ENCODE assay signal across 11 cellular contexts in genomic region chr2:197628043-197628500, GRCh38. TPM values are rescaled to one million over a fixed set of nuclear protein-coding genes. Genes with fewer than 3 reads are reported as not detected.
DNase-seq lines count a peak whose midpoint lies in the region; ATAC-seq and TF ChIP-seq lines count a peak whose summit lies in the region.
"Had no signal": no experiment of that assay in that cellular context is flagged by ENCODE, and none has a peak within 500 bp of the region (broad histone marks: within the 10 kb centered on the region; RNA-seq: fewer than 3 reads in every experiment).

No MANE protein-coding gene starts in this region.

- TF ChIP-seq CTCF in WTC11 (IDR thresholded peaks at IDR 0.05) (no peak), gastrocnemius medialis (IDR thresholded peaks at IDR 0.05 in 4 of 5, conservative IDR thresholded peaks at IDR 0.05 in 1 of 5) (no peak)

- peaks cover 11% of the 10 kb centered on the region for H3K36me3 Mint-ChIP-seq in WTC11

- CTCF ChIA-PET in WTC11 (lab: Charles Lee): no interaction called here

- in situ Hi-C loops in gastrocnemius medialis (cut with MboI; ENCODE audit: low sequenced_read_pairs in 4 of 4): no loop called here

- POLR2A ChIA-PET in WTC11 (lab: Charles Lee): no interaction called here

- H3K36me3 ChIP-seq in gastrocnemius medialis: no peaks in the 10 kb centered on the region
- H3K36me3 ChIP-seq: BLaER1 treated with 17β-estradiol and CSF1 and Interleukin-3, amounts not matched to agents 10 nM and 100 nM; right lobe of liver had no signal

- H3K27ac ChIP-seq in gastrocnemius medialis: no peak overlapping the region
- H3K27ac ChIP-seq: BLaER1 treated with 17β-estradiol and CSF1 and Interleukin-3, amounts not matched to agents 10 nM and 100 nM; right lobe of liver had no signal

- peaks cover 19% of the 10 kb centered on the region for H3K9me3 Mint-ChIP-seq in WTC11

- H3K9me3 ChIP-seq in gastrocnemius medialis: no peaks in the 10 kb centered on the region
- H3K9me3 ChIP-seq: right lobe of liver had no signal

- ATAC-seq in HG02571 (IDR thresholded peaks at IDR 0.05; ENCODE audit: unreplicated experiment) (peak; percentile 53), WTC11 (peak; percentile 72), gastrocnemius medialis (no peak)

- no peak overlapping the region for H3K4me3 Mint-ChIP-seq in WTC11

- H3K27me3 ChIP-seq in gastrocnemius medialis: no peaks in the 10 kb centered on the region
- H3K27me3 ChIP-seq: BLaER1 treated with 17β-estradiol and CSF1 and Interleukin-3, amounts not matched to agents 10 nM and 100 nM; right lobe of liver had no signal

- peaks cover 23% of the 10 kb centered on the region for H3K4me1 Mint-ChIP-seq in WTC11

- no peaks in the 10 kb centered on the region; the same call in 1 of the 2 replicates for H3K27me3 Mint-ChIP-seq in WTC11 (ENCODE audit: low read depth)

- H3K4me3 ChIP-seq in gastrocnemius medialis: no peak overlapping the region
- H3K4me3 ChIP-seq: BLaER1 treated with 17β-estradiol and CSF1 and Interleukin-3, amounts not matched to agents 10 nM and 100 nM; right lobe of liver had no signal

- intact Hi-C loops in gastrocnemius medialis (cut with DNase I; ENCODE audit: low total_unique reads): no loop called here

- TF ChIP-seq POLR2A in gastrocnemius medialis (IDR thresholded peaks at IDR 0.05): no peak

- peaks cover 0 to 5% of the 10 kb centered on the region in 2 donors for H3K4me1 ChIP-seq in gastrocnemius medialis
- H3K4me1 ChIP-seq: right lobe of liver had no signal

- peak overlapping the region; percentile 92; the same call in 1 of the 2 replicates for H3K27ac Mint-ChIP-seq in WTC11

- DNase-seq in CD1c-positive myeloid dendritic cell (ENCODE audit: extremely low spot score) (peak; percentile 2), WTC11 (ENCODE audit: low spot score) (no peak), inferior parietal cortex (ENCODE audit: extremely low spot score) (peak; percentile 74), NCI-H187 (lab: John Stamatoyannopoulos, UW) (no peak), activated gamma-delta T cell treated with Interleukin-2 at 50 U/mL for 16 hours (no peak), gastrocnemius medialis (no peak)
- no peak for DNase-seq in effector CD4-positive, alpha-beta T cell
- DNase-seq: activated naive CD4-positive, alpha-beta T cell; right lobe of liver had no signal

TF ChIP-seq in WTC11, 78 proteins besides CTCF, POLR2A, EP300 and RAD21 (continues in another document):
- TF ChIP-seq GABPB1 (CRISPR knock-in tag; IDR thresholded peaks at IDR 0.05) (no peak), TEAD4 (CRISPR knock-in tag; IDR thresholded peaks at IDR 0.05) (no peak), SMAD3 (CRISPR knock-in tag; IDR thresholded peaks at IDR 0.05; ENCODE audit: borderline replicate concordance) (no peak), ZNF281 (CRISPR knock-in tag; IDR thresholded peaks at IDR 0.05) (no peak), GTF2I (CRISPR knock-in tag; conservative IDR thresholded peaks at IDR 0.05) (no peak), ZNF512 (CRISPR knock-in tag; IDR thresholded peaks at IDR 0.05; ENCODE audit: borderline replicate concordance) (no peak), CBFB (CRISPR knock-in tag; IDR thresholded peaks at IDR 0.05; ENCODE audit: low read depth) (no peak), NFYB (CRISPR knock-in tag; conservative IDR thresholded peaks at IDR 0.05; ENCODE audit: low read depth) (no peak), STAT6 (CRISPR knock-in tag; conservative IDR thresholded peaks at IDR 0.05; ENCODE audit: low read depth) (no peak), ZNF423 (CRISPR knock-in tag; IDR thresholded peaks at IDR 0.05) (no peak), ELF4 (CRISPR knock-in tag; IDR thresholded peaks at IDR 0.05; ENCODE audit: low read depth) (no peak), ZSCAN18 (CRISPR knock-in tag; IDR thresholded peaks at IDR 0.05) (no peak)

RNA-seq across cellular contexts. Expression of gene RFTN2, which starts 47.3 kb away (rescaled TPM):
- total RNA-seq in WTC11 (2021) (1.1 to 1.9 TPM (median 1.5 TPM) in 3 replicates), gastrocnemius medialis (1 to 10 TPM; 1.1 to 6.3 (median 3.2) TPM)

Comparison
In these comparisons a context has a peak if more than half of its experiments do, and no peak if none do; other contexts are left out.
1. DNase-seq: peak in CD1c-positive myeloid dendritic cell (single experiment) and inferior parietal cortex (single experiment); none in WTC11 (single experiment), effector CD4-positive, alpha-beta T cell (single experiment), NCI-H187 (0 of 2), activated gamma-delta T cell treated with Interleukin-2 at 50 U/mL for 16 hours (single experiment) and gastrocnemius medialis (0 of 2).
2. ATAC-seq: peak in HG02571 (single experiment) and WTC11 (single experiment); none in gastrocnemius medialis (0 of 2).